12 cellular contexts compared by ENCODE assay signal in genomic region chr6:79646006-79646405, GRCh38. TPM values are rescaled to one million over a fixed set of nuclear protein-coding genes. Genes with fewer than 3 reads are reported as not detected.
DNase-seq lines count a peak whose midpoint lies in the region; ATAC-seq, FAIRE-seq and TF ChIP-seq lines count a peak whose summit lies in the region.
"Had no signal": no experiment of that assay in that cellular context is flagged by ENCODE, and none has a peak within 500 bp of the region (broad histone marks: within the 10 kb centered on the region; RNA-seq: fewer than 3 reads in every experiment).

No MANE protein-coding gene starts in this region.

- CTCF ChIA-PET in CD4-positive, alpha-beta T cell (lab: Charles Lee) = no interaction called here
- CTCF ChIA-PET in GM12878 (lab: Yijun Ruan, JAX) = interaction anchor here (1.0 kb wide), 1 partner anchor 168 kb away, joined by 3 read pairs; no protein-coding TSS in a partner anchor

- TF ChIP-seq POLR2A in GM12878 (IDR thresholded peaks at IDR 0.05; ENCODE audit: low read depth, low read length) = no peak
- TF ChIP-seq POLR2A in heart left ventricle (IDR thresholded peaks at IDR 0.05) = no peak

- no TSS peak for BruUV-seq in GM12878 (replicated peaks; lab: Mats Ljungman, UMichigan)

- no peak overlapping the region for H3K4me2 ChIP-seq in GM12878 (ENCODE audit: control insufficient read depth, insufficient read depth)

- H3K9ac ChIP-seq in GM12878 (ENCODE audit: control insufficient read depth, insufficient read depth, low read length) = no peak overlapping the region
- H3K9ac ChIP-seq: GM23248 had no signal

- H3K4me3 Mint-ChIP-seq in CD4-positive, alpha-beta T cell = no peak overlapping the region
- H3K4me3 Mint-ChIP-seq: nephron had no signal

- no peak overlapping the region for H2AFZ ChIP-seq in GM12878 (ENCODE audit: control insufficient read depth, low read depth, low read length)
- H2AFZ ChIP-seq: GM23248 had no signal

- peak; percentile 55 for ATAC-seq in CD4-positive, alpha-beta T cell (ENCODE audit: poor library complexity)
- peak; percentile 70 for ATAC-seq in GM12878
- ATAC-seq in HG03565 (IDR thresholded peaks at IDR 0.05; ENCODE audit: unreplicated experiment) = no peak
- ATAC-seq in heart left ventricle = no peak
- no peak for ATAC-seq in HG03439 (IDR thresholded peaks at IDR 0.05; ENCODE audit: unreplicated experiment)

- TF ChIP-seq RAD21 in GM12878 (IDR thresholded peaks at IDR 0.05; ENCODE audit: insufficient read depth, low read depth, low read length) = peak; percentile 28; the same call in 1 of the 2 replicates

- H3K9me3 ChIP-seq in CD4-positive, alpha-beta T cell (ENCODE audit: control insufficient read depth, low read length) = no peaks in the 10 kb centered on the region
- H3K9me3 ChIP-seq in GM12878 (replicated peaks; ENCODE audit: control insufficient read depth, insufficient read depth, low read length) = no peaks in the 10 kb centered on the region
- no peaks in the 10 kb centered on the region for H3K9me3 ChIP-seq in heart left ventricle

- no peak overlapping the region for H3K27ac Mint-ChIP-seq in CD4-positive, alpha-beta T cell
- H3K27ac Mint-ChIP-seq: nephron had no signal

- H3K4me1 Mint-ChIP-seq in CD4-positive, alpha-beta T cell (ENCODE audit: low read depth) = peaks cover 16% of the 10 kb centered on the region

- TF ChIP-seq CTCF in CD4-positive, alpha-beta T cell (IDR thresholded peaks at IDR 0.05) = peak; percentile 52
- TF ChIP-seq CTCF in GM12865 (IDR thresholded peaks at IDR 0.05; ENCODE audit: insufficient read depth, low read depth, low read length, missing control alignments) (peak; percentile 28), GM12878 (IDR thresholded peaks at IDR 0.05 in 2 of 3, conservative IDR thresholded peaks at IDR 0.05 in 1 of 3; ENCODE audit: control insufficient read depth in 2 of 3, extremely low read depth in 1 of 3, insufficient read depth in 1 of 3, low read depth in 3 of 3, low read length in 3 of 3) (peak in 1 of 3 experiments; percentile 13; a peak in 2 of 6 replicates), heart left ventricle (IDR thresholded peaks at IDR 0.05) (peak in 1 of 12 donors; percentile 12)

- no peaks in the 10 kb centered on the region for H3K79me2 ChIP-seq in GM12878 (ENCODE audit: control insufficient read depth, insufficient read depth, low read length)

- 2% methylated on average over 3 of the region's 3 CpGs for WGBS in GM12878 (ENCODE audit: insufficient coverage, insufficient replicate concordance, low lambda C conversion rate, missing lambda C conversion rate)
- WGBS in heart left ventricle, 4 donors = 52 to 59% (median 57%) methylated on average over 3 of the region's 3 CpGs

- H3K4me3 ChIP-seq in GM12865 (ENCODE audit: low read depth, low read length) = no peak overlapping the region
- no peak overlapping the region for H3K4me3 ChIP-seq in GM12878
- H3K4me3 ChIP-seq in heart left ventricle = no peak overlapping the region
- H3K4me3 ChIP-seq: GM23248 had no signal

- no peaks in the 10 kb centered on the region for H3K4me1 ChIP-seq in GM12878 (ENCODE audit: control insufficient read depth, insufficient read depth, low read length)
- peaks cover 0 to 32% (median 17%) of the 10 kb centered on the region in 12 donors for H3K4me1 ChIP-seq in heart left ventricle

- no peaks in the 10 kb centered on the region for H3K9me3 Mint-ChIP-seq in CD4-positive, alpha-beta T cell
- H3K9me3 Mint-ChIP-seq: nephron had no signal

- RAD21 ChIA-PET in GM12878 (lab: Charles Lee; ENCODE audit: unreplicated experiment) = no interaction called here

- H3K36me3 Mint-ChIP-seq in CD4-positive, alpha-beta T cell (ENCODE audit: low read depth) = no peaks in the 10 kb centered on the region

- TF ChIP-seq EP300 in GM12878 (IDR thresholded peaks at IDR 0.05; ENCODE audit: borderline replicate concordance in 1 of 2, control insufficient read depth in 1 of 2, low read depth in 2 of 2, low read length in 2 of 2) = no peak

- SMC1A ChIA-PET in GM12878 (lab: Charles Lee; ENCODE audit: uncharacterized antibody, unreplicated experiment) = interaction anchor here (1.0 kb wide), 1 partner anchor 26 kb away, joined by 3 read pairs; no protein-coding TSS in a partner anchor

- no peak overlapping the region for H3K27ac ChIP-seq in CD4-positive, alpha-beta T cell (ENCODE audit: low read depth, low read length)
- H3K27ac ChIP-seq in GM12878 (ENCODE audit: control insufficient read depth, insufficient read depth) (no peak overlapping the region), heart left ventricle (no peak overlapping the region)
- H3K27ac ChIP-seq: GM23248 had no signal

- H4K20me1 ChIP-seq in GM12878 (ENCODE audit: control insufficient read depth, insufficient read depth) = no peaks in the 10 kb centered on the region

- H3K36me3 ChIP-seq in GM12878 (ENCODE audit: control insufficient read depth in 2 of 2, insufficient read depth in 2 of 2, low read length in 1 of 2) = no peaks in the 10 kb centered on the region
- H3K36me3 ChIP-seq in heart left ventricle = no peaks in the 10 kb centered on the region

- in situ Hi-C loops in GM12878 (cut with MboI) = no loop called here

- no peaks in the 10 kb centered on the region for H3K27me3 ChIP-seq in CD4-positive, alpha-beta T cell (ENCODE audit: control insufficient read depth, insufficient read depth, low read length)
- H3K27me3 ChIP-seq in GM12878 (replicated peaks in 1 of 2; ENCODE audit: control insufficient read depth in 2 of 2, insufficient read depth in 2 of 2, low read length in 1 of 2) (no peaks in the 10 kb centered on the region; a peak in 1 of 4 replicates), heart left ventricle (no peaks in the 10 kb centered on the region)

- DNase-seq in CD4-positive, alpha-beta T cell = peak in 5 of 10 experiments; percentile 5 to 23 (median 12)
- DNase-seq in GM12865 (ENCODE audit: low read depth) (peak; percentile 51), Kasumi-1 (lab: John Stamatoyannopoulos, UW) (peak; percentile 15 to 25), GM12878 (ENCODE audit: low read depth, low spot score) (no peak), superior temporal gyrus (ENCODE audit: extremely low spot score) (no peak), heart left ventricle (no peak)
- DNase-seq: GM23248, hippocampal formation had no signal

- POLR2A ChIA-PET in CD4-positive, alpha-beta T cell (lab: Charles Lee) = interaction anchor here (1.4 kb wide), 1 partner anchor 26 kb away, joined by 3 read pairs; no protein-coding TSS in a partner anchor
- POLR2A ChIA-PET in GM12878 (lab: Charles Lee) = no interaction called here

- intact Hi-C loops in CD4-positive, alpha-beta T cell (cut with DNase I, micrococcal nuclease) = loop anchor here (1.0 to 10.0 kb wide), 2 partner anchors 67 to 169 kb away; no protein-coding TSS in a partner anchor
- intact Hi-C loops in GM12878 (cut with micrococcal nuclease; ENCODE audit: unreplicated experiment) = no loop called here
- intact Hi-C loops in heart left ventricle (cut with DNase I) = no loop called here

- H3K27me3 Mint-ChIP-seq in CD4-positive, alpha-beta T cell = no peaks in the 10 kb centered on the region

- FAIRE-seq in GM12878 (lab: Jason Lieb, UNC) = no peak
- FAIRE-seq: colon had no signal

TF ChIP-seq in GM12878, 131 proteins besides CTCF, POLR2A, EP300 and RAD21:
- TF ChIP-seq E2F8 (IDR thresholded peaks at IDR 0.05; ENCODE audit: low read depth, partially characterized antibody) = no peak

RNA-seq across cellular contexts. Expression of gene SH3BGRL2, which starts 14.9 kb away (rescaled TPM):
- under 1 TPM; 0.25 to 0.38 TPM for total RNA-seq in CD4-positive, alpha-beta T cell
- 0.95 and 1.1 TPM in 2 replicates for total RNA-seq in GM12878 (2013; cell fraction: nucleolus; rRNA removed)
- total RNA-seq in GM12878 (2014; rRNA removed) = 0.23 and 0.38 TPM in 2 replicates
- total RNA-seq in GM12878 (2014; rRNA removed; fragmentation: Illumina TruSeq; extraction: Trizol) = 0.14 and 0.18 TPM in 2 replicates
- 0.33 and 0.35 TPM in 2 replicates for total RNA-seq in GM12878 (2021)
- polyA plus RNA-seq in GM12878 (2011; ENCODE audit: low read depth) = 0.12 TPM
- polyA plus RNA-seq in GM12878 (2011; rRNA removed) = 0.10 TPM in 2 replicates
- 0.03 and 0.04 TPM in 2 replicates for polyA plus RNA-seq in GM12878 (2011; cell fraction: cytosol; rRNA removed)
- 0.04 and 0.10 TPM in 2 replicates for polyA plus RNA-seq in GM12878 (2011; cell fraction: nucleus; rRNA removed)
- polyA plus RNA-seq in GM12878 (2012) = 0.09 and 0.15 TPM in 2 replicates
- 0.16 and 0.21 TPM in 2 replicates for polyA plus RNA-seq in GM12878 (2014; fragmentation: Illumina TruSeq; extraction: Trizol)
- polyA plus RNA-seq in GM12878 (2014; fragmentation: Nextera tagmentation; extraction: Ambion mirVana) = under 1 TPM; 0.03 to 0.07 TPM
- 0.20 TPM in 2 replicates for polyA plus RNA-seq in GM12878 (2014; rRNA removed)
- under 1 TPM; 0.24 to 0.37 TPM for polyA plus RNA-seq in GM12878 (2016; fragmentation: Nextera tagmentation; extraction: Ambion mirVana)
- polyA minus RNA-seq in GM12878 (2011; rRNA and poly(A)+ RNA removed) = 0.10 TPM in 1 of 2 replicates, not detected in the other
- not detected in 2 replicates for polyA minus RNA-seq in GM12878 (2011; cell fraction: cytosol; rRNA and poly(A)+ RNA removed)
- 0.10 TPM in 1 of 2 replicates, not detected in the other for polyA minus RNA-seq in GM12878 (2011; cell fraction: nucleus; rRNA and poly(A)+ RNA removed)
- 10 to 100 TPM in 2 of 9 donors, 1 to 10 TPM in 7; 4.4 to 14.1 (median 5.6) TPM for total RNA-seq in heart left ventricle
- 1 to 10 TPM; 2.5 to 6.4 TPM for polyA plus RNA-seq in heart left ventricle

Comparison
In these comparisons a context has a peak if more than half of its experiments do, and no peak if none do; other contexts are left out.
1. ATAC-seq: peak in CD4-positive, alpha-beta T cell (single experiment) and GM12878 (single experiment); none in HG03565 (single experiment), heart left ventricle (0 of 4) and HG03439 (single experiment).
2. DNase-seq: peak in GM12865 (single experiment) and Kasumi-1 (2 of 2); none in GM12878 (single experiment), superior temporal gyrus (single experiment) and heart left ventricle (0 of 5).
3. intact Hi-C loops: an anchor here in CD4-positive, alpha-beta T cell (1.0 to 10.0 kb wide); none called in GM12878 and heart left ventricle.